ENCODE assay signal across 8 cellular contexts in the genomic region with DNA sequence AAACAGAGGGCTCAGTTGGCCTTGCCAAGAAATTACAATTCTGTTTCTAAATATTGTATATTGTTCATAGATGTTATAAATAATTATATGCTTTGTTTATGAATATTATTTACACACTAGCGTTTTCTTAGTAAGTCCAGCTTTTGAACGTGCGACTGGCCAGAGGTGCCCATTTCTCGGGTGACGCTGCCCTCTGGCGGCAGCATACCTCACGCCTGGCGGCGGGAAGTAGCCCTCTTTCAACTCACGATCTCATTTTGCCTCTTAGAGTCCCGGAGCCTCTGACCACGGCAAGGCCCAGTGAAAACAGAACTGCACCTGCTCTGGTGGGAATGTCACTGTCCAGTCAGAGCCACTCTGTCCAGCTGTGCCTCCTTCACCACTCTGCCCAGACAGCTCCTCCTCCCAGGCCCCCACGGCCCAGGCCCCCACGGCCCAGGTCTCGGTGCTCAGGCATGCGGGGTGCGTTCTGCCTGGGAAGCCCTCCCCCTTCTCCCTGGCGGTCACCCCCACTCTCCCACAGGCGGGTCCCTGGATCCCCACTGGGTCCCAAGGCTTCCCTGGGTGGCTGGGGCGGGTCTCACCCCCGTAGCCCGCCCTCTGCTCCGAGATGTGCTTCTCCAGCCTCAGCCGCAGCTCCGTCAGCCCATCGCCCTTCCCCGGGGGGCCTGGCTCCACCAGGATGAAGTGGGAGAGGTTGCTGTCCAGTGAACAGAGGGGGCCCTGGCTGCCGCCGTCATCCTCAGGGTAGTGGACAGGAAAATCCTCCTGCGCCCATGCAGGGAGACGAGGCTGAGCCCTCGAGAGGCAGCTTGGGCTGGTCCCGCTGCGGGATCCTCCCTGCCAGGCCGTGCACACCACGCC. TPM values are rescaled to one million over a fixed set of nuclear protein-coding genes. Genes with fewer than 3 reads are reported as not detected.
DNase-seq lines count a peak whose midpoint lies in the region; ATAC-seq and TF ChIP-seq lines count a peak whose summit lies in the region.

No MANE protein-coding gene starts in this region.

- H3K4me1 ChIP-seq in effector memory CD4-positive, alpha-beta T cell (ENCODE audit: control insufficient read depth, insufficient read depth, low read length, poor library complexity, severe bottlenecking), result peaks cover 9% of the 10 kb centered on the region

- H3K4me3 Mint-ChIP-seq in activated CD4-positive, alpha-beta memory T cell treated with anti-CD3 and anti-CD28 coated beads, Interleukin-2, amount 10 ng/mL, durations not matched to agents 7 days and 5 days, result no peak overlapping the region
- H3K4me3 Mint-ChIP-seq in memory B cell, result no peak overlapping the region

- H3K4me3 ChIP-seq in effector memory CD4-positive, alpha-beta T cell (ENCODE audit: insufficient read depth, low read depth, low read length, poor library complexity, severe bottlenecking), result no peak overlapping the region

- DNase-seq in ACHN (peak; percentile 69), GM13976 (ENCODE audit: low spot score) (peak; percentile 89), NCI-H446 treated with DMSO at 0.1 percent for 48 hours (lab: John Stamatoyannopoulos, UW) (peak; percentile 48), memory B cell (ENCODE audit: low spot score in 2 of 2) (peak; percentile 56 to 71)
- DNase-seq in activated CD4-positive, alpha-beta memory T cell treated with anti-CD3 and anti-CD28 coated beads, Interleukin-2, amount 10 ng/mL, durations not matched to agents 7 days and 5 days, result peak; percentile 72
- peak; percentile 30 to 37 (median 33) for DNase-seq in effector memory CD4-positive, alpha-beta T cell
- peak; percentile 40 for DNase-seq in stimulated activated CD8-positive, alpha-beta memory T cell treated with anti-CD3 and anti-CD28 coated beads, Interleukin-4, amount 100 ng/mL, for 24 hours (ENCODE audit: low read depth)

- H3K9me3 ChIP-seq in effector memory CD4-positive, alpha-beta T cell (ENCODE audit: control insufficient read depth, low read length), result no peaks in the 10 kb centered on the region

- no peaks in the 10 kb centered on the region for H3K36me3 ChIP-seq in effector memory CD4-positive, alpha-beta T cell (ENCODE audit: control insufficient read depth, insufficient read depth, low read length)

- no peak overlapping the region for H3K27ac ChIP-seq in effector memory CD4-positive, alpha-beta T cell (ENCODE audit: insufficient read depth, low read length, poor library complexity, severe bottlenecking)

- H3K36me3 Mint-ChIP-seq in activated CD4-positive, alpha-beta memory T cell treated with anti-CD3 and anti-CD28 coated beads, Interleukin-2, amount 10 ng/mL, durations not matched to agents 7 days and 5 days (ENCODE audit: low read depth), result no peaks in the 10 kb centered on the region
- no peaks in the 10 kb centered on the region for H3K36me3 Mint-ChIP-seq in memory B cell

- in situ Hi-C loops in ACHN (cut with HindIII; ENCODE audit: low pct_ligation_motif_present, low pct_unique_long_range_greater_than_20kb, low sequenced_read_pairs), result no loop called here
- in situ Hi-C loops in GM13976 (cut with MboI; ENCODE audit: low sequenced_read_pairs, unreplicated experiment), result loop anchor here (10.0 kb wide), 2 partner anchors 105 to 215 kb away; no protein-coding TSS in a partner anchor

- no peak for TF ChIP-seq POLR2A in GM18505 (IDR thresholded peaks at IDR 0.05; ENCODE audit: borderline replicate concordance, extremely low read depth, insufficient read depth, insufficient read length)

- CTCF ChIA-PET in activated CD4-positive, alpha-beta memory T cell treated with anti-CD3 and anti-CD28 coated beads, Interleukin-2, amount 10 ng/mL, durations not matched to agents 7 days and 5 days (lab: Charles Lee), result interaction anchor here (0.5 to 5.3 kb wide), 24 partner anchors 11 to 626 kb away, joined by 3 to 201 read pairs (median 4); partner anchors contain the start of genes C11orf21, KCNQ1, TSPAN32 and TSSC4

- peak; percentile 54 for ATAC-seq in memory B cell (ENCODE audit: low read depth)
- ATAC-seq in GM18505 (IDR thresholded peaks at IDR 0.05; ENCODE audit: unreplicated experiment), result no peak

- H3K27me3 Mint-ChIP-seq in activated CD4-positive, alpha-beta memory T cell treated with anti-CD3 and anti-CD28 coated beads, Interleukin-2, amount 10 ng/mL, durations not matched to agents 7 days and 5 days, result no peaks in the 10 kb centered on the region
- peaks cover 5% of the 10 kb centered on the region for H3K27me3 Mint-ChIP-seq in memory B cell

- H3K9me3 Mint-ChIP-seq in activated CD4-positive, alpha-beta memory T cell treated with anti-CD3 and anti-CD28 coated beads, Interleukin-2, amount 10 ng/mL, durations not matched to agents 7 days and 5 days, result no peaks in the 10 kb centered on the region
- no peaks in the 10 kb centered on the region for H3K9me3 Mint-ChIP-seq in memory B cell

- H3K27me3 ChIP-seq in effector memory CD4-positive, alpha-beta T cell (replicated peaks; ENCODE audit: control insufficient read depth, insufficient read depth, low read length, poor library complexity, severe bottlenecking), result no peaks in the 10 kb centered on the region

- H3K27ac Mint-ChIP-seq in activated CD4-positive, alpha-beta memory T cell treated with anti-CD3 and anti-CD28 coated beads, Interleukin-2, amount 10 ng/mL, durations not matched to agents 7 days and 5 days, result no peak overlapping the region
- no peak overlapping the region for H3K27ac Mint-ChIP-seq in memory B cell

- peaks cover 1% of the 10 kb centered on the region for H3K4me1 Mint-ChIP-seq in activated CD4-positive, alpha-beta memory T cell treated with anti-CD3 and anti-CD28 coated beads, Interleukin-2, amount 10 ng/mL, durations not matched to agents 7 days and 5 days
- peaks cover 2% of the 10 kb centered on the region for H3K4me1 Mint-ChIP-seq in memory B cell

- TF ChIP-seq CTCF in GM13976 (IDR thresholded peaks at IDR 0.05; ENCODE audit: borderline replicate concordance, control extremely low read depth, extremely low read depth, insufficient read depth, missing control alignments), result peak; percentile 78

- POLR2A ChIA-PET in activated CD4-positive, alpha-beta memory T cell treated with anti-CD3 and anti-CD28 coated beads, Interleukin-2, amount 10 ng/mL, durations not matched to agents 7 days and 5 days (lab: Charles Lee), result interaction anchor here (0.7 to 4.0 kb wide), 6 partner anchors 11 to 117 kb away, joined by 3 to 21 read pairs (median 3); no protein-coding TSS in a partner anchor

RNA-seq across cellular contexts. Expression of gene TSSC4, which starts 19.3 kb away (rescaled TPM):
- total RNA-seq in activated CD4-positive, alpha-beta memory T cell treated with anti-CD3 and anti-CD28 coated beads, Interleukin-2, amount 10 ng/mL, durations not matched to agents 7 days and 5 days, result 10 to 100 TPM; 46.4 to 46.5 TPM

RNA-seq across cellular contexts. Expression of gene TRPM5, which starts 24.4 kb away (rescaled TPM):
- total RNA-seq in activated CD4-positive, alpha-beta memory T cell treated with anti-CD3 and anti-CD28 coated beads, Interleukin-2, amount 10 ng/mL, durations not matched to agents 7 days and 5 days, result not detected

RNA-seq across cellular contexts. Expression of gene KCNQ1, which starts 24.9 kb away (rescaled TPM):
- 10 to 100 TPM; 14.8 to 15.0 TPM for total RNA-seq in activated CD4-positive, alpha-beta memory T cell treated with anti-CD3 and anti-CD28 coated beads, Interleukin-2, amount 10 ng/mL, durations not matched to agents 7 days and 5 days

RNA-seq across cellular contexts. Expression of gene CD81, which starts 42.8 kb away (rescaled TPM):
- total RNA-seq in activated CD4-positive, alpha-beta memory T cell treated with anti-CD3 and anti-CD28 coated beads, Interleukin-2, amount 10 ng/mL, durations not matched to agents 7 days and 5 days, result 100 to 1,000 TPM; 192 TPM

Comparison
In these comparisons a context has a peak if more than half of its experiments do, and no peak if none do; other contexts are left out.
1. DNase-seq: peak in every context shown above with its lines; median percentile 89 in GM13976; 72 in activated CD4-positive, alpha-beta memory T cell treated with anti-CD3 and anti-CD28 coated beads, Interleukin-2, amount 10 ng/mL, durations not matched to agents 7 days and 5 days; 69 in ACHN; 64 in memory B cell; 48 in NCI-H446 treated with DMSO at 0.1 percent for 48 hours; 40 in stimulated activated CD8-positive, alpha-beta memory T cell treated with anti-CD3 and anti-CD28 coated beads, Interleukin-4, amount 100 ng/mL, for 24 hours; 33 in effector memory CD4-positive, alpha-beta T cell.